21 cellular contexts compared by ENCODE assay signal in the genomic region with DNA sequence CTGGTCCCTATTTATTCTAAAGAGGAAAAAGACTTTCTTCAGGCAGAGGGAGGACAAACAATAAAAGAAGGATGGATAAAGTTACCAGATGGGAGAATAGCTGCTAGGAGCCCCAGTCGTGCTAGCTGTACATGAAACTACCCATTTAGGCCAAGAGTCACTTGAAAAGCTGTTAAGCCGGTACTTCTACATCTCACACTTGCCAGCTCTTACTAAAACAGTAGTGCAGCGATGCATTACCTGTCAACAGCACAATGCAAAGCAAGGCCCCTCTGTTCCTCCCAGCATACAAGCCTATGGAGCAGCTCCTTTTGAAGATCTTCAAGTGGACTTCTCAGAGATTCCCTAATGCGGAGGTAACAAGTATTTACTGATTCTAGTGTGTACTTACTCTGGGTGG.
DNase-seq lines count a peak whose midpoint lies in the region; ATAC-seq and TF ChIP-seq lines count a peak whose summit lies in the region.
"Had no signal": no experiment of that assay in that cellular context is flagged by ENCODE, and none has a peak within 500 bp of the region (broad histone marks: within the 10 kb centered on the region; RNA-seq: fewer than 3 reads in every experiment).

No MANE protein-coding gene starts in this region.

- H3K27ac ChIP-seq in left lung = no peak overlapping the region
- H3K27ac ChIP-seq: C4-2B, KMS-11, RWPE1, uterus had no signal

- peak; percentile 87 for ATAC-seq in left lung
- ATAC-seq: activated CD8-positive, alpha-beta memory T cell treated with anti-CD3 and anti-CD28 coated beads, Interleukin-2, amount 10 ng/mL, durations not matched to agents 7 days and 5 days had no signal

- intact Hi-C loops in left lung (cut with DNase I) = no loop called here
- intact Hi-C loops in posterior vena cava (cut with DNase I) = no loop called here

- TF ChIP-seq CTCF in left lung (IDR thresholded peaks at IDR 0.05) = no peak

- H3K36me3 ChIP-seq in left lung = no peaks in the 10 kb centered on the region
- H3K36me3 ChIP-seq: uterus had no signal

- no peaks in the 10 kb centered on the region for H3K4me1 ChIP-seq in left lung
- H3K4me1 ChIP-seq: uterus had no signal

- peaks cover 0 to 11% of the 10 kb centered on the region in 2 donors for H3K9me3 ChIP-seq in left lung
- H3K9me3 ChIP-seq: uterus had no signal

- no peak overlapping the region for H3K4me3 ChIP-seq in left lung
- H3K4me3 ChIP-seq: uterus had no signal

- peak; percentile 46 for DNase-seq in DMS79 treated with DMSO at 0.1 percent for 48 hours (lab: John Stamatoyannopoulos, UW)
- DNase-seq in NCI-H187 (lab: John Stamatoyannopoulos, UW) = peak; percentile 95 to 97
- DNase-seq in NCI-H526 treated with DMSO at 0.1 percent for 48 hours (lab: John Stamatoyannopoulos, UW) = peak; percentile 65
- DNase-seq in left lung = no peak
- no peak for DNase-seq in ecto neural progenitor cell (ENCODE audit: low spot score)
- DNase-seq in anterior cingulate cortex (lab: John Stamatoyannopoulos, UW) = no peak
- no peak for DNase-seq in posterior vena cava (ENCODE audit: low spot score)
- no peak for DNase-seq in GM03348 (ENCODE audit: low spot score)
- DNase-seq: ACHN; activated CD4-positive, CD25-positive, alpha-beta regulatory T cell treated with anti-CD3 and anti-CD28 coated beads, Interleukin-2, amount 50 U/mL, for 72 hours; activated CD8-positive, alpha-beta memory T cell treated with anti-CD3 and anti-CD28 coated beads, Interleukin-2, amount 10 ng/mL, durations not matched to agents 7 days and 5 days; activated naive CD8-positive, alpha-beta T cell treated with anti-CD3 and anti-CD28 coated beads for 36 hours; mammary epithelial cell; NCI-H1694 treated with DMSO at 0.1 percent for 48 hours; occipital lobe; stimulated activated CD4-positive, alpha-beta T cell treated with anti-CD3 and anti-CD28 coated beads, Interleukin-12 subunit alpha, Interleukin-12 subunit beta, amount 100 ng/mL, for 4 hours; stimulated activated CD8-positive, alpha-beta memory T cell treated with anti-CD3 and anti-CD28 coated beads, Interleukin-4, amount 100 ng/mL, for 48 hours; uterus had no signal

- H3K27me3 ChIP-seq in left lung = no peaks in the 10 kb centered on the region
- H3K27me3 ChIP-seq: uterus had no signal

Comparison
In these comparisons a context has a peak if more than half of its experiments do, and no peak if none do; other contexts are left out.
1. DNase-seq: peak in DMS79 treated with DMSO at 0.1 percent for 48 hours (single experiment), NCI-H187 (2 of 2) and NCI-H526 treated with DMSO at 0.1 percent for 48 hours (single experiment); none in left lung (0 of 2), ecto neural progenitor cell (single experiment), anterior cingulate cortex (0 of 58), posterior vena cava (single experiment) and GM03348 (single experiment).